ENCODE assay signal across 8 cellular contexts in genomic region chr1:165697881-165698842, GRCh38. TPM values are rescaled to one million over a fixed set of nuclear protein-coding genes. Genes with fewer than 3 reads are reported as not detected.
A peak's percentile ranks its signal among the peaks of the same experiment; 100 is the strongest.
DNase-seq lines count a peak whose midpoint lies in the region; ATAC-seq, FAIRE-seq and TF ChIP-seq lines count a peak whose summit lies in the region.

Gene ALDH9A1 (minus strand): TSS chr1:165698562. CDS start chr1:165698558, 4 bp downstream.

- ATAC-seq in HG02571 (IDR thresholded peaks at IDR 0.05; ENCODE audit: unreplicated experiment): peak; percentile 91

- peak; percentile 54 for TF ChIP-seq CTCF in GM10266 (IDR thresholded peaks at IDR 0.05; ENCODE audit: control insufficient read depth, insufficient read depth, low read depth, missing control alignments)

- DNase-seq in GM10266 (ENCODE audit: extremely low spot score): peak; percentile 85
- peak; percentile 92 for DNase-seq in NAMALWA (ENCODE audit: low spot score)
- DNase-seq in SK-N-DZ (ENCODE audit: low spot score): peak; percentile 89
- peak; percentile 90 for DNase-seq in activated naive CD4-positive, alpha-beta T cell treated with Interleukin-2 at 50 U/mL for 16 hours
- DNase-seq in frontal cortex (ENCODE audit: low spot score in 2 of 2): peak; percentile 60 to 77
- DNase-seq in nucleus accumbens (lab: John Stamatoyannopoulos, UW): peak; percentile 19 to 92 (median 80)
- DNase-seq in superior temporal gyrus (ENCODE audit: extremely low spot score): peak; percentile 79

- FAIRE-seq in frontal cortex (lab: Jason Lieb, UNC): no peak

RNA-seq across cellular contexts. Expression of gene ALDH9A1, which starts in this region (rescaled TPM):
- polyA plus RNA-seq in SK-N-DZ (2014; cell fraction: cytosol; rRNA removed): 37.8 and 43.3 TPM in 2 replicates
- polyA plus RNA-seq in SK-N-DZ (2014; cell fraction: nucleus; rRNA removed): 24.5 and 24.6 TPM in 2 replicates
- total RNA-seq in frontal cortex: 63.6 TPM

Comparison
In these comparisons a context has a peak if more than half of its experiments do, and no peak if none do; other contexts are left out.
1. Peak in every context shown above with its lines: DNase-seq and ATAC-seq.